In genomic region chr10:3048114-3049019, GRCh38 we compare ENCODE assay signal across 11 cellular contexts. TPM values are rescaled to one million over a fixed set of nuclear protein-coding genes. Genes with fewer than 3 reads are reported as not detected.
A peak's percentile ranks its signal among the peaks of the same experiment; 100 is the strongest.
DNase-seq lines count a peak whose midpoint lies in the region; ATAC-seq and TF ChIP-seq lines count a peak whose summit lies in the region.
"Had no signal": no experiment of that assay in that cellular context is flagged by ENCODE, and none has a peak within 500 bp of the region (broad histone marks: within the 10 kb centered on the region; RNA-seq: fewer than 3 reads in every experiment).

No MANE protein-coding gene starts in this region.

- intact Hi-C loops in colonic mucosa (cut with DNase I) = no loop called here

- H3K27me3 ChIP-seq in mesendoderm (ENCODE audit: insufficient read depth, low read length, poor library complexity) (no peaks in the 10 kb centered on the region), colonic mucosa (no peaks in the 10 kb centered on the region)

- no peak overlapping the region for H2BK15ac ChIP-seq in mesendoderm (replicated peaks; ENCODE audit: low read depth)

- no peak overlapping the region for H3K4ac ChIP-seq in mesendoderm (ENCODE audit: low read depth, low read length)

- no peaks in the 10 kb centered on the region for H3K36me3 ChIP-seq in mesendoderm (ENCODE audit: control insufficient read depth, insufficient read depth, low read length)
- no peaks in the 10 kb centered on the region for H3K36me3 ChIP-seq in urinary bladder (ENCODE audit: insufficient read depth)
- no peaks in the 10 kb centered on the region for H3K36me3 ChIP-seq in colonic mucosa

- H3K4me1 ChIP-seq in mesendoderm (ENCODE audit: control insufficient read depth, low read depth, low read length) (peaks cover 2% of the 10 kb centered on the region), urinary bladder (ENCODE audit: insufficient read depth) (no peaks in the 10 kb centered on the region), colonic mucosa (no peaks in the 10 kb centered on the region)

- H3K27ac ChIP-seq in mesendoderm (ENCODE audit: low read depth, low read length) (no peak overlapping the region), urinary bladder (ENCODE audit: low read depth) (peak overlapping the region; percentile 44), colonic mucosa (no peak overlapping the region)

- H3K27me3 Mint-ChIP-seq in activated T-cell treated with anti-CD3 and anti-CD28 coated beads, Interleukin-2, amount 50 U/mL, for 72 hours (ENCODE audit: low read depth) = peaks cover 15% of the 10 kb centered on the region
- H3K27me3 Mint-ChIP-seq in activated T-cell treated with anti-CD3 and anti-CD28 coated beads, Interleukin-2, amount 50 U/mL, for 24 hours = peaks cover 40% of the 10 kb centered on the region

- H3K4me1 Mint-ChIP-seq in activated T-cell treated with anti-CD3 and anti-CD28 coated beads, Interleukin-2, amount 50 U/mL, for 72 hours (ENCODE audit: low read depth) = peaks cover 8% of the 10 kb centered on the region
- peaks cover 4% of the 10 kb centered on the region for H3K4me1 Mint-ChIP-seq in activated T-cell treated with anti-CD3 and anti-CD28 coated beads, Interleukin-2, amount 50 U/mL, for 24 hours (ENCODE audit: low read depth)

- H3K9me3 ChIP-seq in colonic mucosa = no peaks in the 10 kb centered on the region

- H3K79me2 ChIP-seq in mesendoderm (ENCODE audit: control insufficient read depth, insufficient read depth, low read length) = no peaks in the 10 kb centered on the region

- no peak overlapping the region for H4K5ac ChIP-seq in mesendoderm (ENCODE audit: low read length)

- H3K27ac Mint-ChIP-seq in activated T-cell treated with anti-CD3 and anti-CD28 coated beads, Interleukin-2, amount 50 U/mL, for 72 hours = no peak overlapping the region
- no peak overlapping the region for H3K27ac Mint-ChIP-seq in activated T-cell treated with anti-CD3 and anti-CD28 coated beads, Interleukin-2, amount 50 U/mL, for 24 hours

- peak; percentile 29 to 62 for ATAC-seq in activated T-cell treated with anti-CD3 and anti-CD28 coated beads, Interleukin-2, amount 50 U/mL, for 72 hours (replicated peaks in 1 of 2)
- no peak for ATAC-seq in GM21737 (IDR thresholded peaks at IDR 0.05; ENCODE audit: unreplicated experiment)

- no peak overlapping the region for H2BK120ac ChIP-seq in mesendoderm (ENCODE audit: low read depth, low read length)

- no peak overlapping the region for H3K23ac ChIP-seq in mesendoderm (ENCODE audit: low read length)

- H3K4me3 Mint-ChIP-seq in activated T-cell treated with anti-CD3 and anti-CD28 coated beads, Interleukin-2, amount 50 U/mL, for 72 hours = no peak overlapping the region
- H3K4me3 Mint-ChIP-seq in activated T-cell treated with anti-CD3 and anti-CD28 coated beads, Interleukin-2, amount 50 U/mL, for 24 hours = no peak overlapping the region

- H3K9me3 Mint-ChIP-seq in activated T-cell treated with anti-CD3 and anti-CD28 coated beads, Interleukin-2, amount 50 U/mL, for 72 hours = no peaks in the 10 kb centered on the region
- no peaks in the 10 kb centered on the region for H3K9me3 Mint-ChIP-seq in activated T-cell treated with anti-CD3 and anti-CD28 coated beads, Interleukin-2, amount 50 U/mL, for 24 hours

- no peak for TF ChIP-seq CTCF in cardiac fibroblast (IDR thresholded peaks at IDR 0.05; ENCODE audit: low read depth, low read length)
- TF ChIP-seq CTCF in colonic mucosa (IDR thresholded peaks at IDR 0.05) = no peak

- H3K18ac ChIP-seq in mesendoderm (ENCODE audit: low read length) = no peak overlapping the region

- no peak overlapping the region for H4K8ac ChIP-seq in mesendoderm (ENCODE audit: low read depth, low read length)

- no peak for DNase-seq in activated T-cell treated with anti-CD3 and anti-CD28 coated beads, Interleukin-2, amount 50 U/mL, for 72 hours
- no peak for DNase-seq in activated T-cell treated with anti-CD3 and anti-CD28 coated beads, Interleukin-2, amount 50 U/mL, for 24 hours
- DNase-seq in cardiac fibroblast (ENCODE audit: low read depth in 2 of 2) (peak; percentile 37 to 76), mesendoderm (peak; percentile 69), colonic mucosa (no peak), hippocampal formation (lab: John Stamatoyannopoulos, UW) (no peak)
- DNase-seq: foreskin melanocyte, GF-D8, NCI-H345 had no signal

- WGBS in mesendoderm (ENCODE audit: extremely low coverage, insufficient coverage, low lambda C conversion rate) = no CpG with 5 or more reads among the region's 17 CpGs
- whole genome bisulfite sequencing in urinary bladder = 43% methylated on average over 17 of the region's 17 CpGs

- H3K4me2 ChIP-seq in mesendoderm (ENCODE audit: low read length) = no peak overlapping the region

- H3K56ac ChIP-seq in mesendoderm (ENCODE audit: low read length) = peak overlapping the region; percentile 13

- no peak overlapping the region for H2AK5ac ChIP-seq in mesendoderm (ENCODE audit: low read length)

- H3K4me3 ChIP-seq in cardiac fibroblast (replicated peaks in 1 of 2; ENCODE audit: low read depth in 2 of 2, low read length in 2 of 2) (no peak overlapping the region), mesendoderm (ENCODE audit: low read length) (no peak overlapping the region), urinary bladder (ENCODE audit: low read depth, low read length) (no peak overlapping the region), colonic mucosa (no peak overlapping the region)

- H3K9ac ChIP-seq in mesendoderm (ENCODE audit: low read length) (no peak overlapping the region), colonic mucosa (ENCODE audit: low read depth in 2 of 2, low read length in 2 of 2) (no peak overlapping the region)

- H3K36me3 Mint-ChIP-seq in activated T-cell treated with anti-CD3 and anti-CD28 coated beads, Interleukin-2, amount 50 U/mL, for 72 hours (ENCODE audit: insufficient read depth in 2 of 2) = no peaks in the 10 kb centered on the region
- H3K36me3 Mint-ChIP-seq in activated T-cell treated with anti-CD3 and anti-CD28 coated beads, Interleukin-2, amount 50 U/mL, for 24 hours (ENCODE audit: low read depth) = no peaks in the 10 kb centered on the region

- no peak overlapping the region for H2BK5ac ChIP-seq in mesendoderm (ENCODE audit: low read length)

- H3K79me1 ChIP-seq in mesendoderm (ENCODE audit: low read length) = no peaks in the 10 kb centered on the region

RNA-seq across cellular contexts. Expression of gene PFKP, which starts 19.0 kb away (rescaled TPM):
- 100 to 1,000 TPM in 1 of 2 donors, 10 to 100 TPM in 1; 85.2 to 105 TPM for total RNA-seq in activated T-cell treated with anti-CD3 and anti-CD28 coated beads, Interleukin-2, amount 50 U/mL, for 72 hours
- 43.2 TPM for polyA plus RNA-seq in mesendoderm (2013, experiment 1 of 2)
- polyA plus RNA-seq in mesendoderm (2013, experiment 2 of 2) = 46.8 TPM
- total RNA-seq in urinary bladder (40.6 TPM), colonic mucosa (100 to 1,000 TPM; 134 to 209 TPM)
- polyA plus RNA-seq in urinary bladder = 104 TPM

Comparison
In these comparisons a context has a peak if more than half of its experiments do, and no peak if none do; other contexts are left out.
1. DNase-seq: peak in cardiac fibroblast (2 of 2) and mesendoderm (single experiment); none in activated T-cell treated with anti-CD3 and anti-CD28 coated beads, Interleukin-2, amount 50 U/mL, for 72 hours (0 of 2), activated T-cell treated with anti-CD3 and anti-CD28 coated beads, Interleukin-2, amount 50 U/mL, for 24 hours (single experiment), colonic mucosa (single experiment) and hippocampal formation (0 of 2).